ENCODE assay signal across 1 cellular context in the genomic region with DNA sequence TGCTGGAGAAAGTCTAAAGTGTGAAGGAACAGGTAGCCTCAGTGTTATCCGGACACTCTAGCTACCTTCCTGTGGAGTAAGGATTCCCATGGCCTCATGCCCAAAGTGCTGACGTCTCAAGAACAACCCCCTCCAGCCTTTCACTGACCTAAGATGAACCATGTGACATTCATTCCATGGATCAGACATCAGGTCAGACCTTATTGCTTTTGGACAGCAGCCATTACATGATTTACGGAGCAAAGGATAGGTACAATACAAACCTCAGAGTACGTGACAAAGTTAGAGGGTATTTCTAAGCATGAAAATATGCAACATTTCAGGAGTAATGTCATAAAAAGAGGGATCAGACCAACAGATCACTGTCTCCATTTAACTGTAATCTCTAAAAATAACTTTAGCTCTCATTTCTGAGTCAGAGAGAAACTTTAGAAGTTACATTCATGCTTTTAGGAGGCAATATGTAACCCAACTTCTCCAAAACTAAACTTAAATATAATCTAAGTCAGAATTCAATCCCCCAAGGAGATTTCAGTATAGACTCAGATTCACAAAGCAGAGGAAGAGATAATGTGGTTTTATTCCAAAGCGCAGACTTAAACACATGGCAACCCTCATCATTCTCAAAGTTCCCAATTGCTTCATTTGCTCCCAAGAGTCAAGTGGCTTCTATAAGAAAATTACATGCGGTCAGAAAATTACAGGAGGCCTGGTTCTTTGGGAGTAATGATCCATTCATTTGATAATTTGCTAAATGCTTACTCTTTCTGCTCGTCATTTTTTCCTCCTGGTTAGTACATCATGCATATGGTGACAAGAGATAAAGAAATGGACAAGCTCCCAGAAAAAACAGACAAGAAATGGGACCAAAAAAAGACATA.
TF ChIP-seq lines count a peak whose summit lies in the region.

No MANE protein-coding gene starts in this region.

TF ChIP-seq in IMR-90, 13 proteins besides CTCF, POLR2A, EP300 and RAD21:
- TF ChIP-seq, protein P1, sequence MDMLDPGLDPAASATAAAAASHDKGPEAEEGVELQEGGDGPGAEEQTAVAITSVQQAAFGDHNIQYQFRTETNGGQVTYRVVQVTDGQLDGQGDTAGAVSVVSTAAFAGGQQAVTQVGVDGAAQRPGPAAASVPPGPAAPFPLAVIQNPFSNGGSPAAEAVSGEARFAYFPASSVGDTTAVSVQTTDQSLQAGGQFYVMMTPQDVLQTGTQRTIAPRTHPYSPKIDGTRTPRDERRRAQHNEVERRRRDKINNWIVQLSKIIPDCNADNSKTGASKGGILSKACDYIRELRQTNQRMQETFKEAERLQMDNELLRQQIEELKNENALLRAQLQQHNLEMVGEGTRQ (IDR thresholded peaks at IDR 0.05; ENCODE audit: low read depth, low read length), result peak; percentile 27; the same call in 1 of the 2 replicates
- TF ChIP-seq SMC3 (IDR thresholded peaks at IDR 0.05; ENCODE audit: low read depth, low read length), result no peak
